Comparison of ENCODE assay signal across 10 cellular contexts in the genomic region with DNA sequence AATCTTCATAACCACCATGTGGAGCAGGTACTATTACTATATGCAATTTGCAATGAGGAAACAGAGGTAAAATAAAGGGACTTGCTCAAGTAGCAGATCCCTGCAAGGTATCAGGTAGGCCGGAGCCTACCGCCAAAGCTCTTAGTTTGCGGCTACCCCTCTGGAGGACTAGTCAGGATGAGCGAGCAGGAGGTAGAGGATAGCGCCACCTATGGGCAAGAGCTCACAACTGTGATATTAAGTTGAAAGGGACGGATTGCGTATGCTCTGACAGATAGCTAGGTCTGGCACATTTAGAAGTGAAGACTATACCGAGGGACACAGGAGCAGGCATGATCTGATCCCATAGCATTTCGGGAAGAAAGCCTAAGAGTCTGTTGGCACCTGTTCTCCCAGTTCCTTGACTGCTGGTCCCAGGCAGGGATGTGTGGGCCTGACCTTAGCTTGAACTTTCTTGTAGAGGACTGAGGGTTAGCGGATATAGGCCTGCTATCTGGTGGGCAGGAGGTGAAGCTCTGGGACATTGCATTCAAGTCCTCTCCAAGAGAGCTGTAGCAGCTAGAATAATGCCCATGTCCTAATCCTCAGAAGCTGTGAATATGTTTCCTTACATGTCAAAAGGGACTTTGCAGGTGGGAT. TPM values are rescaled to one million over a fixed set of nuclear protein-coding genes. Genes with fewer than 3 reads are reported as not detected.
DNase-seq lines count a peak whose midpoint lies in the region; ATAC-seq and TF ChIP-seq lines count a peak whose summit lies in the region.
"Had no signal": no experiment of that assay in that cellular context is flagged by ENCODE, and none has a peak within 500 bp of the region (broad histone marks: within the 10 kb centered on the region; RNA-seq: fewer than 3 reads in every experiment).

No MANE protein-coding gene starts in this region.

- H3K9me3 ChIP-seq in AG04450 (ENCODE audit: control insufficient read depth, insufficient read depth, low read length) (no peaks in the 10 kb centered on the region), SJCRH30 (replicated peaks) (no peaks in the 10 kb centered on the region), esophagus muscularis mucosa (no peaks in the 10 kb centered on the region)
- H3K9me3 ChIP-seq: thoracic aorta had no signal

- H3K36me3 ChIP-seq in SJCRH30 (no peaks in the 10 kb centered on the region), esophagus muscularis mucosa (no peaks in the 10 kb centered on the region)
- H3K36me3 ChIP-seq: thoracic aorta had no signal

- no peaks in the 10 kb centered on the region for H3K27me3 ChIP-seq in AG04450 (ENCODE audit: control insufficient read depth, insufficient read depth, low read length)
- no peaks in the 10 kb centered on the region for H3K27me3 ChIP-seq in SJCRH30
- H3K27me3 ChIP-seq in esophagus muscularis mucosa: no peaks in the 10 kb centered on the region

- no peak overlapping the region for H3K4me3 ChIP-seq in AG04450 (ENCODE audit: low read depth, low read length)
- H3K4me3 ChIP-seq in SJCRH30: no peak overlapping the region
- H3K4me3 ChIP-seq in esophagus muscularis mucosa: no peak overlapping the region
- H3K4me3 ChIP-seq: thoracic aorta had no signal

- DNase-seq in AG04450 (ENCODE audit: low read depth, low spot score) (no peak), SJCRH30 (peak; percentile 55 to 75), esophagus muscularis mucosa (ENCODE audit: extremely low spot score) (peak; percentile 55), GF-D8 (lab: John Stamatoyannopoulos, UW) (no peak)
- peak; percentile 1 to 8 for DNase-seq in stimulated activated CD8-positive, alpha-beta memory T cell treated with anti-CD3 and anti-CD28 coated beads, Interleukin-15, amount 100 ng/mL, for 48 hours (ENCODE audit: low read depth in 2 of 2)

- POLR2A ChIA-PET in AG04450 (lab: Yijun Ruan, JAX): no interaction called here

- WGBS in esophagus muscularis mucosa: 67% methylated on average over 10 of the region's 10 CpGs

- ATAC-seq in HG03280 (IDR thresholded peaks at IDR 0.05; ENCODE audit: unreplicated experiment) (peak; percentile 96), HG02870 (IDR thresholded peaks at IDR 0.05; ENCODE audit: unreplicated experiment) (no peak)

- intact Hi-C loops in esophagus muscularis mucosa (cut with DNase I): no loop called here

- CTCF ChIA-PET in AG04450 (lab: Charles Lee): interaction anchor here (0.5 to 4.3 kb wide), 45 partner anchors 8 to 1567 kb away, joined by 3 to 51 read pairs (median 4); a partner anchor contains a TSS

- H3K4me1 ChIP-seq in SJCRH30 (no peaks in the 10 kb centered on the region), esophagus muscularis mucosa (no peaks in the 10 kb centered on the region)

- H3K27ac ChIP-seq in AG04450 (ENCODE audit: low read depth, low read length) (no peak overlapping the region), SJCRH30 (no peak overlapping the region), esophagus muscularis mucosa (replicated peaks in 1 of 4) (no peak overlapping the region)
- H3K27ac ChIP-seq: epithelial cell of prostate, thoracic aorta had no signal

- TF ChIP-seq EP300 in esophagus muscularis mucosa (IDR thresholded peaks at IDR 0.05): no peak

- TF ChIP-seq POLR2A in esophagus muscularis mucosa (IDR thresholded peaks at IDR 0.05; ENCODE audit: low read depth): no peak

- TF ChIP-seq CTCF in AG04450 (IDR thresholded peaks at IDR 0.05; ENCODE audit: low read depth, low read length): peak; percentile 61
- TF ChIP-seq CTCF in GM12872 (IDR thresholded peaks at IDR 0.05; ENCODE audit: insufficient read depth, low read depth, low read length): peak; percentile 79
- TF ChIP-seq CTCF in esophagus muscularis mucosa (IDR thresholded peaks at IDR 0.05): peak in 1 of 3 experiments; percentile 5

RNA-seq across cellular contexts. Expression of a gene that starts 48.0 kb away (rescaled TPM):
- not detected in 2 replicates for polyA plus RNA-seq in AG04450 (2011; rRNA removed)
- not detected in 2 replicates for polyA minus RNA-seq in AG04450 (2011; rRNA and poly(A)+ RNA removed)
- 0.08 TPM in 1 of 2 replicates, not detected in the other for total RNA-seq in SJCRH30 (2014; rRNA removed; shearing (Covaris generic))
- not detected for total RNA-seq in esophagus muscularis mucosa
- total RNA-seq: thoracic aorta had no signal

Comparison
In these comparisons a context has a peak if more than half of its experiments do, and no peak if none do; other contexts are left out.
1. DNase-seq: peak in SJCRH30 (2 of 2), esophagus muscularis mucosa (single experiment) and stimulated activated CD8-positive, alpha-beta memory T cell treated with anti-CD3 and anti-CD28 coated beads, Interleukin-15, amount 100 ng/mL, for 48 hours (2 of 2); none in AG04450 (single experiment) and GF-D8 (single experiment).